In genomic region chr16:11258553-11259287, GRCh38 we compare ENCODE assay signal across 9 cellular contexts. TPM values are rescaled to one million over a fixed set of nuclear protein-coding genes. Genes with fewer than 3 reads are reported as not detected.
A peak's percentile ranks its signal among the peaks of the same experiment; 100 is the strongest.
DNase-seq lines count a peak whose midpoint lies in the region; ATAC-seq and TF ChIP-seq lines count a peak whose summit lies in the region.
"Had no signal": no experiment of that assay in that cellular context is flagged by ENCODE, and none has a peak within 500 bp of the region (broad histone marks: within the 10 kb centered on the region; RNA-seq: fewer than 3 reads in every experiment).

No MANE protein-coding gene starts in this region.

- H3K4me1 ChIP-seq in GM23248 (ENCODE audit: insufficient read depth), result peaks cover 10% of the 10 kb centered on the region; the same call in 1 of the 2 replicates
- H3K4me1 ChIP-seq in heart right ventricle, result peaks cover 15 to 44% (median 33%) of the 10 kb centered on the region in 9 donors
- H3K4me1 ChIP-seq in H9 (ENCODE audit: insufficient read depth, low read length), result peaks cover 5% of the 10 kb centered on the region; the same call in 1 of the 2 replicates

- H2AFZ ChIP-seq in GM23248, result peak overlapping the region; percentile 49
- no peak overlapping the region for H2AFZ ChIP-seq in H9 (ENCODE audit: low read length)

- H3K23ac ChIP-seq in H9 (ENCODE audit: insufficient read length, low read depth, low read length), result no peak overlapping the region

- no peak overlapping the region for H3T11ph ChIP-seq in H9 (ENCODE audit: low read length)

- H3K23me2 ChIP-seq in H9 (ENCODE audit: insufficient read length, low read depth, low read length, poor library complexity, severe bottlenecking), result peaks cover 9% of the 10 kb centered on the region

- H3K9me3 Mint-ChIP-seq in stimulated activated effector memory CD8-positive, alpha-beta T cell treated with anti-CD3 and anti-CD28 coated beads, Interleukin-12 subunit alpha, Interleukin-12 subunit beta, amount 100 ng/mL, for 72 hours, result no peaks in the 10 kb centered on the region
- H3K9me3 Mint-ChIP-seq in H9, result no peaks in the 10 kb centered on the region
- H3K9me3 Mint-ChIP-seq: neural crest cell had no signal

- no peak overlapping the region for H3K14ac ChIP-seq in H9 (ENCODE audit: insufficient read depth, low read length)

- H3K4me2 ChIP-seq in GM23248 (ENCODE audit: unreplicated experiment) (peak overlapping the region; percentile 58), H9 (ENCODE audit: insufficient read depth, insufficient read length, low read length) (no peak overlapping the region)

- no peak overlapping the region for H3K4ac ChIP-seq in H9 (ENCODE audit: low read depth, low read length)

- DNase-seq in GM23248 (peak; percentile 48), heart right ventricle (peak; percentile 57 to 67), NCI-H1436 treated with DMSO at 0.1 percent for 48 hours (lab: John Stamatoyannopoulos, UW) (no peak), H9 (no peak)
- DNase-seq in activated CD4-positive, alpha-beta T cell treated with anti-CD3 and anti-CD28 coated beads, Interleukin-2, amount 50 U/mL, for 1 hour, result peak; percentile 3
- peak in 1 of 2 donors; percentile 68 for DNase-seq in stimulated activated effector memory CD8-positive, alpha-beta T cell treated with anti-CD3 and anti-CD28 coated beads, Interleukin-12 subunit alpha, Interleukin-12 subunit beta, amount 100 ng/mL, for 72 hours (ENCODE audit: low spot score in 2 of 2)

- 28 to 29% methylated on average over 10 of the region's 10 CpGs for WGBS in GM23248 (ENCODE audit: low coverage in 1 of 2, low lambda C conversion rate in 2 of 2, missing lambda C conversion rate in 2 of 2), 2 experiments
- WGBS in heart right ventricle, 2 donors, result 39 to 42% methylated on average over 10 of the region's 10 CpGs
- WGBS in H9 (ENCODE audit: extremely low coverage, insufficient read length, low lambda C conversion rate), result no CpG with 5 or more reads among the region's 10 CpGs

- H3K36me3 Mint-ChIP-seq in stimulated activated effector memory CD8-positive, alpha-beta T cell treated with anti-CD3 and anti-CD28 coated beads, Interleukin-12 subunit alpha, Interleukin-12 subunit beta, amount 100 ng/mL, for 72 hours, result peaks cover 41% of the 10 kb centered on the region
- peaks cover 0 to 8% (median 2%) of the 10 kb centered on the region in 3 experiments; a peak in 4 of 7 replicates for H3K36me3 Mint-ChIP-seq in H9 (ENCODE audit: insufficient read depth in 1 of 3, low read depth in 3 of 3)

- ATAC-seq in heart right ventricle, result peak in 2 of 8 donors; percentile 2 to 8
- ATAC-seq in stimulated activated effector memory CD8-positive, alpha-beta T cell treated with anti-CD3 and anti-CD28 coated beads, Interleukin-12 subunit alpha, Interleukin-12 subunit beta, amount 100 ng/mL, for 72 hours, result no peak
- ATAC-seq in GM19035 (IDR thresholded peaks at IDR 0.05; ENCODE audit: unreplicated experiment), result no peak
- ATAC-seq in HG02763 (IDR thresholded peaks at IDR 0.05; ENCODE audit: unreplicated experiment), result no peak

- no peak overlapping the region for H2BK20ac ChIP-seq in H9 (ENCODE audit: low read depth, low read length, poor library complexity, severe bottlenecking)

- no peak overlapping the region for H3K9ac ChIP-seq in GM23248
- H3K9ac ChIP-seq in H9 (ENCODE audit: extremely low read depth, insufficient read length, low read length), result no peak overlapping the region

- no peak overlapping the region for H3K27ac ChIP-seq in GM23248
- H3K27ac ChIP-seq in heart right ventricle, result peak overlapping the region in 9 of 10 donors; percentile 5 to 70 (median 57)
- H3K27ac ChIP-seq in H9 (ENCODE audit: insufficient read length, low read depth, low read length), result no peak overlapping the region

- no peak overlapping the region for H4K91ac ChIP-seq in H9 (ENCODE audit: insufficient read length, low read depth, low read length)

- TF ChIP-seq CTCF in heart right ventricle (IDR thresholded peaks at IDR 0.05) (no peak), H9 (conservative IDR thresholded peaks at IDR 0.05) (no peak)

- no peaks in the 10 kb centered on the region; the same call in 1 of the 2 replicates for H3K27me3 Mint-ChIP-seq in H9 (ENCODE audit: low read depth)

- H3K4me3 ChIP-seq in GM23248 (0 out of 2 replicates have a peak overlapping the region, but pooled peaks have one; percentile 33), heart right ventricle (peak overlapping the region in 5 of 10 donors; percentile 22 to 31 (median 28))

- in situ Hi-C loops in GM23248 (cut with MboI), result loop anchor here (10.0 kb wide), 1 partner anchor 294 kb away; no protein-coding TSS in a partner anchor

- no peaks in the 10 kb centered on the region for H3K27me3 ChIP-seq in GM23248 (replicated peaks; ENCODE audit: insufficient read depth)
- no peaks in the 10 kb centered on the region for H3K27me3 ChIP-seq in heart right ventricle
- no peaks in the 10 kb centered on the region for H3K27me3 ChIP-seq in H9 (ENCODE audit: insufficient read depth, low read length)

- no peak overlapping the region for H2BK120ac ChIP-seq in H9 (ENCODE audit: low read depth, low read length, poor library complexity, severe bottlenecking)

- no peaks in the 10 kb centered on the region for H3K79me1 ChIP-seq in H9 (ENCODE audit: insufficient read depth, low read depth, low read length, poor library complexity, severe bottlenecking)

- H2BK5ac ChIP-seq in H9 (ENCODE audit: insufficient read length, low read length), result no peak overlapping the region

- H3K9me3 ChIP-seq in GM23248 (ENCODE audit: low read depth), result no peaks in the 10 kb centered on the region
- no peaks in the 10 kb centered on the region for H3K9me3 ChIP-seq in heart right ventricle
- H3K9me3 ChIP-seq in H9 (ENCODE audit: control insufficient read depth, low read depth, low read length), result no peaks in the 10 kb centered on the region

- H3K36me3 ChIP-seq in GM23248 (ENCODE audit: low read depth), result no peaks in the 10 kb centered on the region
- H3K36me3 ChIP-seq in heart right ventricle, result peaks cover 0 to 16% (median 0%) of the 10 kb centered on the region in 9 donors

- intact Hi-C loops in heart right ventricle (cut with DNase I), result loop anchor here in 9 of 10 donors (5.0 to 10.0 kb wide), 8 partner anchors 99 to 291 kb away; no protein-coding TSS in a partner anchor

- no peak overlapping the region for H3K56ac ChIP-seq in H9 (ENCODE audit: insufficient read length, low read depth, low read length)

- no peaks in the 10 kb centered on the region for H3K9me2 ChIP-seq in GM23248 (ENCODE audit: insufficient read depth)

- no peak overlapping the region for H4K8ac ChIP-seq in H9 (replicated peaks; ENCODE audit: insufficient read length, low read depth, low read length)

- peak overlapping the region; percentile 69 for H3K27ac Mint-ChIP-seq in stimulated activated effector memory CD8-positive, alpha-beta T cell treated with anti-CD3 and anti-CD28 coated beads, Interleukin-12 subunit alpha, Interleukin-12 subunit beta, amount 100 ng/mL, for 72 hours
- no peak overlapping the region for H3K27ac Mint-ChIP-seq in H9

- H3K79me2 ChIP-seq in GM23248 (ENCODE audit: insufficient read depth) (no peaks in the 10 kb centered on the region), H9 (ENCODE audit: insufficient read depth, low read length) (peaks cover 10% of the 10 kb centered on the region; the same call in 1 of the 2 replicates)

- H3K4me1 Mint-ChIP-seq in stimulated activated effector memory CD8-positive, alpha-beta T cell treated with anti-CD3 and anti-CD28 coated beads, Interleukin-12 subunit alpha, Interleukin-12 subunit beta, amount 100 ng/mL, for 72 hours, result peaks cover 41% of the 10 kb centered on the region
- H3K4me1 Mint-ChIP-seq in H9, result peaks cover 18 to 24% of the 10 kb centered on the region in 2 experiments

- no peak overlapping the region for H2BK15ac ChIP-seq in H9 (ENCODE audit: low read depth, low read length)

- no peak overlapping the region for H2BK12ac ChIP-seq in H9 (ENCODE audit: insufficient read length, low read depth, low read length)

- no peaks in the 10 kb centered on the region for H4K20me1 ChIP-seq in GM23248 (ENCODE audit: insufficient read depth)
- H4K20me1 ChIP-seq in H9 (ENCODE audit: control insufficient read depth, insufficient read depth, insufficient read length), result no peaks in the 10 kb centered on the region

- H3F3A ChIP-seq in GM23248 (ENCODE audit: insufficient read depth), result peaks cover 5% of the 10 kb centered on the region

- H3K4me3 Mint-ChIP-seq in stimulated activated effector memory CD8-positive, alpha-beta T cell treated with anti-CD3 and anti-CD28 coated beads, Interleukin-12 subunit alpha, Interleukin-12 subunit beta, amount 100 ng/mL, for 72 hours, result peak overlapping the region; percentile 95
- no peak overlapping the region for H3K4me3 Mint-ChIP-seq in H9

- no peak overlapping the region for H3K18ac ChIP-seq in H9 (ENCODE audit: insufficient read length, low read depth, low read length)

- no peak overlapping the region for H4K5ac ChIP-seq in H9 (ENCODE audit: insufficient read length, low read depth, low read length)

- H2AK5ac ChIP-seq in H9 (ENCODE audit: insufficient read length, low read length), result no peak overlapping the region

RNA-seq across cellular contexts. Expression of gene SOCS1, which starts 2.7 kb away (rescaled TPM):
- 1.4 and 2.0 TPM in 2 replicates for total RNA-seq in GM23248 (2014; rRNA removed; shearing (Covaris generic))
- 1.6 and 2.3 TPM in 2 replicates for polyA plus RNA-seq in GM23248 (2016; fragmentation: Nextera tagmentation; extraction: Ambion mirVana)
- 10 to 100 TPM in 1 of 10 donors, 1 to 10 TPM in 7, under 1 TPM in 2; 0.60 to 12.2 (median 2.1) TPM for total RNA-seq in heart right ventricle
- polyA plus RNA-seq in heart right ventricle, result 10 to 100 TPM in 1 of 2 donors, 1 to 10 TPM in 1; 5.8 to 10.8 TPM
- total RNA-seq in H9 (2021), result 11.0 and 11.5 TPM in 2 replicates

RNA-seq across cellular contexts. Expression of gene TNP2, which starts 10.4 kb away (rescaled TPM):
- total RNA-seq in GM23248 (2014; rRNA removed; shearing (Covaris generic)), result not detected in 2 replicates
- polyA plus RNA-seq in GM23248 (2016; fragmentation: Nextera tagmentation; extraction: Ambion mirVana), result not detected in 2 replicates
- total RNA-seq in heart right ventricle, result not detected
- not detected for polyA plus RNA-seq in heart right ventricle
- not detected in 2 replicates for total RNA-seq in H9 (2021)
- total RNA-seq: neural crest cell had no signal

RNA-seq across cellular contexts. Expression of gene PRM3, which starts 14.7 kb away (rescaled TPM):
- not detected in 2 replicates for total RNA-seq in GM23248 (2014; rRNA removed; shearing (Covaris generic))
- polyA plus RNA-seq in GM23248 (2016; fragmentation: Nextera tagmentation; extraction: Ambion mirVana) (not detected in 2 replicates), heart right ventricle (not detected)
- total RNA-seq in heart right ventricle (not detected), H9 (2021) (not detected in 2 replicates)
- total RNA-seq: neural crest cell had no signal

RNA-seq across cellular contexts. Expression of gene PRM2, which starts 17.6 kb away (rescaled TPM):
- not detected in 2 replicates for total RNA-seq in GM23248 (2014; rRNA removed; shearing (Covaris generic))
- polyA plus RNA-seq in GM23248 (2016; fragmentation: Nextera tagmentation; extraction: Ambion mirVana) (not detected in 2 replicates), heart right ventricle (not detected)
- total RNA-seq in heart right ventricle (not detected), H9 (2021) (not detected in 2 replicates)
- total RNA-seq: neural crest cell had no signal

RNA-seq across cellular contexts. Expression of gene PRM1, which starts 22.4 kb away (rescaled TPM):
- not detected in 2 replicates for total RNA-seq in GM23248 (2014; rRNA removed; shearing (Covaris generic))
- not detected in 2 replicates for polyA plus RNA-seq in GM23248 (2016; fragmentation: Nextera tagmentation; extraction: Ambion mirVana)
- total RNA-seq in heart right ventricle, result not detected
- not detected for polyA plus RNA-seq in heart right ventricle
- total RNA-seq in H9 (2021), result not detected in 2 replicates
- total RNA-seq: neural crest cell had no signal

Comparison
In these comparisons a context has a peak if more than half of its experiments do, and no peak if none do; other contexts are left out.
1. DNase-seq: peak in GM23248 (single experiment), activated CD4-positive, alpha-beta T cell treated with anti-CD3 and anti-CD28 coated beads, Interleukin-2, amount 50 U/mL, for 1 hour (single experiment) and heart right ventricle (2 of 2); none in NCI-H1436 treated with DMSO at 0.1 percent for 48 hours (single experiment) and H9 (single experiment).
2. H3K27ac ChIP-seq: peak in heart right ventricle (9 of 10); none in GM23248 (single experiment) and H9 (single experiment).